Comparison of ENCODE assay signal across 9 cellular contexts in genomic region chr21:15826147-15826780, GRCh38.
A peak's percentile ranks its signal among the peaks of the same experiment; 100 is the strongest.
DNase-seq lines count a peak whose midpoint lies in the region; ATAC-seq, FAIRE-seq and TF ChIP-seq lines count a peak whose summit lies in the region.
"Had no signal": no experiment of that assay in that cellular context is flagged by ENCODE, and none has a peak within 500 bp of the region (broad histone marks: within the 10 kb centered on the region; RNA-seq: fewer than 3 reads in every experiment).

No MANE protein-coding gene starts in this region.

- no peak overlapping the region for H4K5ac ChIP-seq in H1 (ENCODE audit: insufficient read length, low read depth, low read length)

- no peak overlapping the region for H2BK20ac ChIP-seq in H1 (ENCODE audit: low read length)

- H2BK120ac ChIP-seq in H1 (replicated peaks; ENCODE audit: low read depth, low read length): no peak overlapping the region

- H3K27ac ChIP-seq in H1 (ENCODE audit: low read depth, low read length): no peak overlapping the region
- H3K27ac ChIP-seq: SJSA1 had no signal

- TF ChIP-seq CTCF in GM10266 (IDR thresholded peaks at IDR 0.05; ENCODE audit: control insufficient read depth, insufficient read depth, low read depth, missing control alignments) (peak; percentile 51), H1 (IDR thresholded peaks at IDR 0.05; ENCODE audit: control extremely low read depth in 1 of 3, insufficient read depth in 1 of 3, low read depth in 1 of 3, low read length in 3 of 3) (peak in 2 of 3 experiments; percentile 44 to 75; a peak in 2 of 4 replicates), mucosa of descending colon (IDR thresholded peaks at IDR 0.05) (peak; percentile 23)

- no peaks in the 10 kb centered on the region for H3K4me1 ChIP-seq in H1 (replicated peaks in 1 of 4; ENCODE audit: control insufficient read depth in 3 of 4, insufficient read depth in 4 of 4, low read length in 3 of 4)
- H3K4me1 ChIP-seq in mucosa of descending colon (ENCODE audit: low read depth): no peaks in the 10 kb centered on the region
- H3K4me1 ChIP-seq: SJSA1 had no signal

- peaks cover 0 to 2% of the 10 kb centered on the region in 2 experiments for H4K20me1 ChIP-seq in H1 (replicated peaks in 1 of 2; ENCODE audit: control insufficient read depth in 1 of 2, insufficient read depth in 2 of 2, low read length in 2 of 2)

- POLR2A ChIA-PET in H1 (lab: Charles Lee; ENCODE audit: partially characterized antibody): interaction anchor here (1.0 kb wide), 1 partner anchor 97 kb away, joined by 4 read pairs; no protein-coding TSS in a partner anchor

- no peak overlapping the region for H3K4ac ChIP-seq in H1 (replicated peaks; ENCODE audit: insufficient read length, low read depth, low read length)

- H3K36me3 ChIP-seq in H1 (ENCODE audit: control insufficient read depth in 2 of 4, insufficient read depth in 4 of 4, low read length in 3 of 4) (peaks cover 6 to 25% (median 7%) of the 10 kb centered on the region in 4 experiments), mucosa of descending colon (ENCODE audit: low read depth) (no peaks in the 10 kb centered on the region)

- H3K4me2 ChIP-seq in H1 (ENCODE audit: insufficient read depth in 1 of 2, low read depth in 2 of 2, low read length in 2 of 2): no peak overlapping the region

- H3K4me3 ChIP-seq in H1 (ENCODE audit: extremely low read depth in 1 of 4, insufficient read depth in 2 of 4, low read depth in 3 of 4, low read length in 4 of 4) (no peak overlapping the region), mucosa of descending colon (no peak overlapping the region)
- H3K4me3 ChIP-seq: SJSA1 had no signal

- no peaks in the 10 kb centered on the region for H3K23me2 ChIP-seq in H1 (ENCODE audit: low read depth, low read length)

- H3K18ac ChIP-seq in H1 (ENCODE audit: extremely low read depth, low read length): no peak overlapping the region

- DNase-seq in AG20443 (ENCODE audit: low spot score) (peak; percentile 10), GM10266 (ENCODE audit: extremely low spot score) (peak; percentile 13), RCC 7860 (ENCODE audit: low spot score) (peak; percentile 51), H1 (ENCODE audit: low read depth in 1 of 2, low spot score in 2 of 2) (no peak), mucosa of descending colon (peak in 1 of 3 donors; percentile 71), DMS79 (lab: John Stamatoyannopoulos, UW) (no peak)
- no peak for DNase-seq in activated CD8-positive, alpha-beta memory T cell treated with anti-CD3 and anti-CD28 coated beads, Interleukin-2, amount 50 U/mL, for 48 hours

- H2AK5ac ChIP-seq in H1 (ENCODE audit: low read depth, low read length): no peak overlapping the region

- H3K9me3 ChIP-seq in H1 (ENCODE audit: insufficient read depth in 2 of 2, low read depth in 1 of 2, low read length in 1 of 2) (no peaks in the 10 kb centered on the region), mucosa of descending colon (no peaks in the 10 kb centered on the region)
- H3K9me3 ChIP-seq: SJSA1 had no signal

- H2AFZ ChIP-seq in H1 (ENCODE audit: low read length): no peak overlapping the region

- H4K8ac ChIP-seq in H1 (ENCODE audit: extremely low read depth, insufficient read depth, low read length): no peak overlapping the region

- peaks cover 0 to 2% of the 10 kb centered on the region in 2 experiments; a peak in 1 of 4 replicates for H3K79me2 ChIP-seq in H1 (ENCODE audit: control insufficient read depth in 1 of 2, insufficient read depth in 2 of 2, low read length in 2 of 2)

- no peak overlapping the region for H4K91ac ChIP-seq in H1 (replicated peaks; ENCODE audit: insufficient read length, low read length)

- no peaks in the 10 kb centered on the region for H3K79me1 ChIP-seq in H1 (ENCODE audit: low read depth, low read length)

- ATAC-seq in HG02884 (IDR thresholded peaks at IDR 0.05; ENCODE audit: unreplicated experiment) (peak; percentile 85), mucosa of descending colon (peak; percentile 92)

- H2BK5ac ChIP-seq in H1 (ENCODE audit: low read depth, low read length): no peak overlapping the region

- no peaks in the 10 kb centered on the region for H3K27me3 ChIP-seq in H1 (replicated peaks in 1 of 4; ENCODE audit: control insufficient read depth in 3 of 4, extremely low read depth in 1 of 4, insufficient read depth in 3 of 4, low read length in 3 of 4)
- H3K27me3 ChIP-seq: SJSA1 had no signal

- TF ChIP-seq POLR2A in H1 (IDR thresholded peaks at IDR 0.05; ENCODE audit: control extremely low read depth in 1 of 2, low read depth in 2 of 2, low read length in 2 of 2): no peak

- FAIRE-seq in RCC 7860 (lab: Jason Lieb, UNC): peak; percentile 64
- FAIRE-seq in H1 (lab: Jason Lieb, UNC): peak; percentile 96

- WGBS in H1 (ENCODE audit: extremely low coverage in 1 of 2, insufficient coverage in 1 of 2, insufficient read length in 1 of 2, insufficient replicate concordance in 2 of 2, low coverage in 1 of 2, low lambda C conversion rate in 2 of 2, missing lambda C conversion rate in 1 of 2), 2 experiments: 67% methylated on average over 5 of the region's 5 CpGs; no CpG with 5 or more reads in 1 of the 2 experiments

- TF ChIP-seq EP300 in H1 (IDR thresholded peaks at IDR 0.05; ENCODE audit: borderline replicate concordance in 1 of 2, low read depth in 2 of 2, low read length in 2 of 2): no peak

- TF ChIP-seq RAD21 in H1 (IDR thresholded peaks at IDR 0.05 in 1 of 2, conservative IDR thresholded peaks at IDR 0.05 in 1 of 2; ENCODE audit: low read depth in 2 of 2, low read length in 2 of 2): peak; percentile 80 to 84

- H3K9ac ChIP-seq in H1 (replicated peaks in 1 of 4; ENCODE audit: extremely low read depth in 1 of 4, low read depth in 3 of 4, low read length in 3 of 4): no peak overlapping the region

- no peak overlapping the region for H2BK15ac ChIP-seq in H1 (ENCODE audit: low read length)

- H3K56ac ChIP-seq in H1 (replicated peaks; ENCODE audit: insufficient read length, low read depth, low read length): no peak overlapping the region

- CTCF ChIA-PET in H1 (lab: Charles Lee; ENCODE audit: partially characterized antibody): interaction anchor here (1.0 to 2.4 kb wide), 3 partner anchors 8 to 305 kb away, joined by 3 to 7 read pairs (median 4); no protein-coding TSS in a partner anchor

- H3K14ac ChIP-seq in H1 (ENCODE audit: insufficient read length): no peak overlapping the region

- H2BK12ac ChIP-seq in H1 (ENCODE audit: low read depth, low read length): no peak overlapping the region

- intact Hi-C loops in mucosa of descending colon (cut with DNase I, micrococcal nuclease): loop anchor here in 1 of 2 donors (10.0 kb wide), 1 partner anchor 341 kb away; no protein-coding TSS in a partner anchor

- H3K23ac ChIP-seq in H1 (ENCODE audit: insufficient read length): no peak overlapping the region

TF ChIP-seq in H1, 55 proteins besides CTCF, POLR2A, EP300 and RAD21:
- TF ChIP-seq CREB1 (IDR thresholded peaks at IDR 0.05) (0 out of 2 replicates have a peak, but pooled peaks have one; percentile 42), CHD1 (IDR thresholded peaks at IDR 0.05; ENCODE audit: low read depth, low read length) (no peak), CEBPB (IDR thresholded peaks at IDR 0.05; ENCODE audit: low read depth, low read length) (peak; percentile 89), KDM5A (IDR thresholded peaks at IDR 0.05; ENCODE audit: low read length) (no peak), POU5F1 (IDR thresholded peaks at IDR 0.05; ENCODE audit: low read depth, low read length) (no peak)

Comparison
In these comparisons a context has a peak if more than half of its experiments do, and no peak if none do; other contexts are left out.
1. DNase-seq: peak in AG20443 (single experiment), GM10266 (single experiment) and RCC 7860 (single experiment); none in H1 (0 of 2), DMS79 (single experiment) and activated CD8-positive, alpha-beta memory T cell treated with anti-CD3 and anti-CD28 coated beads, Interleukin-2, amount 50 U/mL, for 48 hours (single experiment).
2. Peak in every context shown above with its lines, with median percentiles within 50 percentile points of each other: CTCF ChIP-seq.